In genomic region chr2:216532562-216532961, GRCh38 we compare ENCODE assay signal across 1 cellular context.
TF ChIP-seq lines count a peak whose summit lies in the region.

No MANE protein-coding gene starts in this region.

TF ChIP-seq in IMR-90, 13 proteins besides CTCF, POLR2A, EP300 and RAD21 (continued from another document):
- TF ChIP-seq ELK1 (IDR thresholded peaks at IDR 0.05; ENCODE audit: borderline replicate concordance, low read depth, low read length) (no peak), NFE2L2 (IDR thresholded peaks at IDR 0.05; ENCODE audit: low read depth, low read length) (no peak), USF2 (IDR thresholded peaks at IDR 0.05; ENCODE audit: low read depth, low read length) (no peak)
